16 cellular contexts compared by ENCODE assay signal in the genomic region with DNA sequence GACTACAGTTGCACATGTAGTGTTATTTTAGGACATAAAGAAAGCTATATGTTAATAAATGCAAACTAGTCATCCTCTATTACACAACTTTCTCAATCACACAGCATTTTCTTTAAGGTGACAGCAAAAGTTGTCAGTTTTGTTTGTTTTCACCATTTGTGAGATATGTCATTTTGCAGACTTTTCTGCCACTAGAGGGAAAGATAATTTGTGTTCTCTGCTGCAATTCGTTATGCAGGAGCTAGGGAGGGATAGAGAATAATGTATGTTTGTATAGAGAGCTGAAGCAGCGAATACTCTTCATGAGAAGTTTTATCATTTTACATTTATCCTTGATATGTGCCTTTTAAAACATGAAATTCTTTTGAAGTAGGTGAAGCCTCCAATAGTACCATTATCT.
DNase-seq lines count a peak whose midpoint lies in the region; ATAC-seq and TF ChIP-seq lines count a peak whose summit lies in the region.
"Had no signal": no experiment of that assay in that cellular context is flagged by ENCODE, and none has a peak within 500 bp of the region (broad histone marks: within the 10 kb centered on the region; RNA-seq: fewer than 3 reads in every experiment).

No MANE protein-coding gene starts in this region.

- H3K9me3 ChIP-seq in BE2C = no peaks in the 10 kb centered on the region
- no peaks in the 10 kb centered on the region for H3K9me3 ChIP-seq in HCT116 (ENCODE audit: control insufficient read depth in 1 of 2, insufficient read depth in 1 of 2, low read depth in 1 of 2, low read length in 2 of 2)
- H3K9me3 ChIP-seq in hepatocyte (ENCODE audit: low read depth) = no peaks in the 10 kb centered on the region
- H3K9me3 ChIP-seq: gastroesophageal sphincter had no signal

- intact Hi-C loops in HCT116 (cut with micrococcal nuclease) = no loop called here

- WGBS in hepatocyte (ENCODE audit: low lambda C conversion rate, missing lambda C conversion rate) = 72% methylated on average over 2 of the region's 2 CpGs

- TF ChIP-seq CTCF in BE2C (IDR thresholded peaks at IDR 0.05; ENCODE audit: low read depth, low read length) (peak; percentile 41), HCT116 (IDR thresholded peaks at IDR 0.05 in 2 of 3, conservative IDR thresholded peaks at IDR 0.05 in 1 of 3; ENCODE audit: borderline replicate concordance in 1 of 3, insufficient read depth in 1 of 3, low read depth in 2 of 3, low read length in 2 of 3) (peak; percentile 55 to 60 (median 57); a peak in 5 of 6 replicates), RWPE1 (conservative IDR thresholded peaks at IDR 0.05; ENCODE audit: low read depth) (no peak), hepatocyte (IDR thresholded peaks at IDR 0.05; ENCODE audit: poor library complexity) (peak; percentile 19)

- TF ChIP-seq RAD21 in HCT116 (IDR thresholded peaks at IDR 0.05; ENCODE audit: low read depth) = peak; percentile 37

- H3K4me1 ChIP-seq in BE2C = no peaks in the 10 kb centered on the region
- no peaks in the 10 kb centered on the region for H3K4me1 ChIP-seq in HCT116 (ENCODE audit: control insufficient read depth in 1 of 2, insufficient read depth in 2 of 2, low read length in 2 of 2)
- H3K4me1 ChIP-seq in hepatocyte (ENCODE audit: insufficient read depth) = no peaks in the 10 kb centered on the region
- H3K4me1 ChIP-seq: gastroesophageal sphincter had no signal

- ATAC-seq in HCT116 = no peak
- ATAC-seq in HG03432 (IDR thresholded peaks at IDR 0.05; ENCODE audit: unreplicated experiment) = no peak
- ATAC-seq: activated CD4-positive, CD25-positive, alpha-beta regulatory T cell treated with anti-CD3 and anti-CD28 coated beads, Interleukin-2, amount 50 U/mL, for 24 hours; gastroesophageal sphincter had no signal

- H2AFZ ChIP-seq in HCT116 (ENCODE audit: low read depth, low read length, poor library complexity, severe bottlenecking) (no peak overlapping the region), hepatocyte (no peak overlapping the region)

- TF ChIP-seq POLR2A in HCT116 (IDR thresholded peaks at IDR 0.05; ENCODE audit: borderline replicate concordance, extremely low read depth, insufficient read depth, insufficient read length) = no peak

- no peaks in the 10 kb centered on the region for H3K9me2 ChIP-seq in HCT116 (ENCODE audit: insufficient read depth)
- no peaks in the 10 kb centered on the region for H3K9me2 ChIP-seq in hepatocyte (replicated peaks; ENCODE audit: insufficient read depth)

- no peaks in the 10 kb centered on the region for H3K36me3 ChIP-seq in BE2C
- no peaks in the 10 kb centered on the region for H3K36me3 ChIP-seq in HCT116 (ENCODE audit: control insufficient read depth in 1 of 2, insufficient read depth in 2 of 2, low read length in 2 of 2)
- no peaks in the 10 kb centered on the region for H3K36me3 ChIP-seq in hepatocyte (replicated peaks; ENCODE audit: insufficient read depth, low read depth)
- H3K36me3 ChIP-seq: cardiac muscle cell, gastroesophageal sphincter had no signal

- H3K27ac ChIP-seq in HCT116 (ENCODE audit: low read depth, low read length) (no peak overlapping the region), RWPE1 (no peak overlapping the region), hepatocyte (no peak overlapping the region)
- H3K27ac ChIP-seq: cardiac muscle cell, gastroesophageal sphincter had no signal

- H3K4me3 ChIP-seq in BE2C (ENCODE audit: low read depth, low read length) (no peak overlapping the region), HCT116 (replicated peaks in 1 of 2; ENCODE audit: low read depth in 1 of 2, low read length in 2 of 2) (no peak overlapping the region), hepatocyte (no peak overlapping the region)
- H3K4me3 ChIP-seq: cardiac muscle cell, gastroesophageal sphincter had no signal

- H3K27me3 ChIP-seq in BE2C (no peaks in the 10 kb centered on the region), HCT116 (ENCODE audit: insufficient read depth, low read length) (no peaks in the 10 kb centered on the region), hepatocyte (no peaks in the 10 kb centered on the region)
- H3K27me3 ChIP-seq: cardiac muscle cell, gastroesophageal sphincter had no signal

- H3K9ac ChIP-seq in HCT116 (ENCODE audit: low read length) = no peak overlapping the region

- no peaks in the 10 kb centered on the region for H3K79me2 ChIP-seq in HCT116 (ENCODE audit: insufficient read depth, low read length)
- no peaks in the 10 kb centered on the region for H3K79me2 ChIP-seq in hepatocyte

- H4K20me1 ChIP-seq in HCT116 (ENCODE audit: insufficient read depth) (no peaks in the 10 kb centered on the region), hepatocyte (ENCODE audit: insufficient read depth, poor library complexity, severe bottlenecking) (no peaks in the 10 kb centered on the region)

- no peak for DNase-seq in BE2C
- no peak for DNase-seq in HCT116 (ENCODE audit: low read depth, low spot score)
- peak; percentile 1 for DNase-seq in RWPE1 (ENCODE audit: low spot score)
- DNase-seq in hepatocyte (ENCODE audit: low spot score) = no peak
- no peak for DNase-seq in cerebellar cortex (ENCODE audit: low spot score)
- no peak for DNase-seq in amygdala (lab: John Stamatoyannopoulos, UW)
- no peak for DNase-seq in midbrain (lab: John Stamatoyannopoulos, UW)
- DNase-seq: activated naive CD4-positive, alpha-beta T cell treated with anti-CD3 and anti-CD28 coated beads for 36 hours; AML-193; DMS79; mesenchymal stem cell; NCI-H1092 treated with DMSO at 0.1 percent for 48 hours had no signal

- H3K4me2 ChIP-seq in HCT116 (ENCODE audit: low read length) (no peak overlapping the region), hepatocyte (no peak overlapping the region)

- CTCF ChIA-PET in HCT116 (lab: Charles Lee) (interaction anchor here (1.2 to 1.4 kb wide), 2 partner anchors 25 to 41 kb away, joined by 3 to 9 read pairs; no protein-coding TSS in a partner anchor), RWPE1 (lab: Yijun Ruan, JAX) (interaction anchor here (0.6 to 1.1 kb wide), 4 partner anchors 9 to 583 kb away, joined by 3 read pairs; no protein-coding TSS in a partner anchor)

- RAD21 ChIA-PET in HCT116 (lab: Charles Lee; ENCODE audit: low non-redundant PET in 1 of 2, low total read pairs in 2 of 2, uncharacterized antibody in 2 of 2, unreplicated experiment in 2 of 2) = no interaction called here

- BruUV-seq in HCT116 (replicated peaks; lab: Mats Ljungman, UMichigan) = no TSS peak

- POLR2A ChIA-PET in HCT116 (lab: Charles Lee) (no interaction called here), RWPE1 (lab: Yijun Ruan, JAX; ENCODE audit: low non-redundant PET) (interaction anchor here (0.5 kb wide), 1 partner anchor 538 kb away, joined by 3 read pairs; no protein-coding TSS in a partner anchor)

TF ChIP-seq in HCT116, 20 proteins besides CTCF, POLR2A, EP300 and RAD21:
- no peak for TF ChIP-seq ELF1 (IDR thresholded peaks at IDR 0.05; ENCODE audit: borderline replicate concordance, low read depth)
- no peak for TF ChIP-seq SIN3A (IDR thresholded peaks at IDR 0.05; ENCODE audit: low read depth)
- TF ChIP-seq, protein P1, sequence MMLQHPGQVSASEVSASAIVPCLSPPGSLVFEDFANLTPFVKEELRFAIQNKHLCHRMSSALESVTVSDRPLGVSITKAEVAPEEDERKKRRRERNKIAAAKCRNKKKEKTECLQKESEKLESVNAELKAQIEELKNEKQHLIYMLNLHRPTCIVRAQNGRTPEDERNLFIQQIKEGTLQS (IDR thresholded peaks at IDR 0.05) = no peak
- TF ChIP-seq POLR2AphosphoS5 (IDR thresholded peaks at IDR 0.05; ENCODE audit: low read depth, low read length) = no peak
- TF ChIP-seq TCF7L2 (IDR thresholded peaks at IDR 0.05; ENCODE audit: borderline replicate concordance, extremely low read depth, insufficient read depth, insufficient read length) = no peak
- no peak for TF ChIP-seq ZFX (IDR thresholded peaks at IDR 0.05)
- TF ChIP-seq SRF (IDR thresholded peaks at IDR 0.05; ENCODE audit: low read depth) = no peak
- no peak for TF ChIP-seq EZH2 (IDR thresholded peaks at IDR 0.05)
- no peak for TF ChIP-seq ZBTB33 (IDR thresholded peaks at IDR 0.05; ENCODE audit: extremely low read depth, insufficient replicate concordance, low read length)
- TF ChIP-seq ZNF274 (IDR thresholded peaks at IDR 0.05; ENCODE audit: low read depth, low read length) = no peak
- TF ChIP-seq YY1 (IDR thresholded peaks at IDR 0.05; ENCODE audit: extremely low read depth, insufficient replicate concordance, low read depth, low read length) = no peak
- TF ChIP-seq EZH2phosphoT487 (IDR thresholded peaks at IDR 0.05; ENCODE audit: borderline replicate concordance) = no peak
- TF ChIP-seq CBX3 (IDR thresholded peaks at IDR 0.05; ENCODE audit: low read depth) = no peak
- no peak for TF ChIP-seq MAX (IDR thresholded peaks at IDR 0.05)
- no peak for TF ChIP-seq CEBPB (IDR thresholded peaks at IDR 0.05; ENCODE audit: low read depth)
- TF ChIP-seq FOSL1 (IDR thresholded peaks at IDR 0.05; ENCODE audit: low read depth) = no peak
- no peak for TF ChIP-seq JUND (IDR thresholded peaks at IDR 0.05)
- TF ChIP-seq SP1 (IDR thresholded peaks at IDR 0.05; ENCODE audit: low read depth) = no peak
